In the genomic region with DNA sequence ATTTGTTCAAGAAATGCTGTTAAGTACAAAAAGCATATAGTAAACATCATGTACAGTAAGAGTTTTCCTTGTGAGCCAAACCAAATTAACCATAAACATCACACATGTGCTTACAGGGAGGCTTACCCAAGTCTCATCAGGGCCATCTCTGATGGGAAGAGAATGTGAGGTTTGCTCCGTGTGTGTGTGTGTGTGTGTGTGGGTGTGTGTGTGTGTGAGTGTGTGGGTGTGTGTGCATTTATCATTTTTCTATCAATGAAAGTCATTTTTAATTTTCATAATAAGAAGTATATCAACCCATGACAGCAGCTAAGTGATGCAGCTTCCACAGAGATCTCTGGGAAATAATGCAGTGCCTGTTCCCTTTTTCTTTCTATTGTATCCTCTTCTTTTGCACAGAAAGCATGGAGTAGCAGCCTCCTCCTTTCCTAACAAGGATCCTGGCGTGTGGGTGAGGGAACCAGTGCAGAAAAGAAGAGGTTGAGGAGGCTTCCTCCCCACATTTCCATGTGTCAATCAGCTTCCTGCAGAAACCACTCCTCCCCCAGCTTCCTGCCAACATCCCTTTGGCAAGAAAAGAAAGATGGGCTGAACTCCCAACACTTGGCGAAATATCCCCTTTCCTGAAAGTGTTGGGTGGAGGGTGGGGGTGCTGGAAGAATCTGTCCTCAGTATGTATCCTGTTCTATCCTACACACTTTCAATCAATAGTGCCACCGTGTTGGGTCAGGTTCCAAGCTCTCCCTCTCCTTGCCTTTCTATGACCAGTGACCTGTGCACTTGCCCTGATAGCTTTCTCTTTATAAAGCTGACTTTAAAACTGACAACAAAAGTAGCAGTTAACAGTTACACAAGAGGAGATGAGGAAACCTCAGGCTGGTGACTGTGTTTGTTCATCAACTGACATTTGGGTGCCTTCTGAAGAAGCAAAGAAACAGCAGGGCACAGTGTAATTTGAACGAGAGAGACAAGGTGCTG, we compare ENCODE assay signal across 12 cellular contexts.
DNase-seq lines count a peak whose midpoint lies in the region; ATAC-seq and TF ChIP-seq lines count a peak whose summit lies in the region.
"Had no signal": no experiment of that assay in that cellular context is flagged by ENCODE, and none has a peak within 500 bp of the region (broad histone marks: within the 10 kb centered on the region; RNA-seq: fewer than 3 reads in every experiment).

No MANE protein-coding gene starts in this region.

- no peaks in the 10 kb centered on the region for H3K36me3 ChIP-seq in HUES64 (ENCODE audit: insufficient read depth, low read length)
- H3K36me3 ChIP-seq: Peyer's patch, stomach had no signal

- peak; percentile 77 for DNase-seq in OCI-M1 (lab: John Stamatoyannopoulos, UW)
- peak; percentile 45 for DNase-seq in fibroblast of the aortic adventitia (ENCODE audit: low read depth)
- DNase-seq in putamen (ENCODE audit: low spot score) = peak; percentile 76
- DNase-seq in DMS114 treated with DMSO at 0.1 percent for 48 hours (lab: John Stamatoyannopoulos, UW; ENCODE audit: unreplicated experiment) = no peak
- no peak for DNase-seq in activated T-cell treated with anti-CD3 and anti-CD28 coated beads for 4 hours
- DNase-seq in CD4-positive, alpha-beta T cell = no peak
- DNase-seq: natural killer cell, NCI-H1105, Peyer's patch, stomach had no signal

- POLR2A ChIA-PET in CD4-positive, alpha-beta T cell (lab: Charles Lee) = no interaction called here

- intact Hi-C loops in CD4-positive, alpha-beta T cell (cut with DNase I, micrococcal nuclease) = no loop called here

- H3K9me3 Mint-ChIP-seq in CD4-positive, alpha-beta T cell = no peaks in the 10 kb centered on the region
- H3K9me3 Mint-ChIP-seq: natural killer cell had no signal

- peaks cover 26% of the 10 kb centered on the region for H3K4me1 ChIP-seq in HUES64 (ENCODE audit: insufficient read depth, low read length)
- H3K4me1 ChIP-seq: Peyer's patch had no signal

- H3K27me3 ChIP-seq in HUES64 (ENCODE audit: insufficient read depth, low read length) = no peaks in the 10 kb centered on the region
- H3K27me3 ChIP-seq in CD4-positive, alpha-beta T cell (ENCODE audit: control insufficient read depth, insufficient read depth, low read length) = no peaks in the 10 kb centered on the region
- H3K27me3 ChIP-seq: Peyer's patch, stomach had no signal

- H3K4me3 Mint-ChIP-seq in CD4-positive, alpha-beta T cell = no peak overlapping the region
- H3K4me3 Mint-ChIP-seq: natural killer cell had no signal

- CTCF ChIA-PET in CD4-positive, alpha-beta T cell (lab: Charles Lee) = no interaction called here

- H3K27ac Mint-ChIP-seq in CD4-positive, alpha-beta T cell = no peak overlapping the region
- H3K27ac Mint-ChIP-seq: natural killer cell had no signal

- 50% methylated on average over 3 of the region's 5 CpGs for WGBS in HUES64

- peak overlapping the region; percentile 11; the same call in 1 of the 2 replicates for H3K27ac ChIP-seq in HUES64 (ENCODE audit: low read depth, low read length)
- no peak overlapping the region for H3K27ac ChIP-seq in CD4-positive, alpha-beta T cell (ENCODE audit: low read depth, low read length)
- H3K27ac ChIP-seq: coronary artery, Peyer's patch, stomach had no signal

- no peaks in the 10 kb centered on the region for H3K36me3 Mint-ChIP-seq in CD4-positive, alpha-beta T cell (ENCODE audit: low read depth)
- H3K36me3 Mint-ChIP-seq: natural killer cell had no signal

- no peak for TF ChIP-seq CTCF in fibroblast of the aortic adventitia (IDR thresholded peaks at IDR 0.05; ENCODE audit: insufficient read depth, low read length)
- TF ChIP-seq CTCF in CD4-positive, alpha-beta T cell (IDR thresholded peaks at IDR 0.05) = no peak

- H3K4me3 ChIP-seq in HUES64 (ENCODE audit: low read length) (no peak overlapping the region), fibroblast of the aortic adventitia (ENCODE audit: low read depth, low read length) (no peak overlapping the region)
- H3K4me3 ChIP-seq: coronary artery, Peyer's patch, stomach had no signal

- no peak for ATAC-seq in CD4-positive, alpha-beta T cell (ENCODE audit: poor library complexity)

- peaks cover 29% of the 10 kb centered on the region for H3K27me3 Mint-ChIP-seq in CD4-positive, alpha-beta T cell

- no peak overlapping the region for H3K9ac ChIP-seq in HUES64 (ENCODE audit: low read depth, low read length)

- peaks cover 4% of the 10 kb centered on the region for H3K4me1 Mint-ChIP-seq in CD4-positive, alpha-beta T cell (ENCODE audit: low read depth)

- no peaks in the 10 kb centered on the region for H3K9me3 ChIP-seq in HUES64 (ENCODE audit: insufficient read depth, low read depth, low read length)
- no peaks in the 10 kb centered on the region for H3K9me3 ChIP-seq in CD4-positive, alpha-beta T cell (ENCODE audit: control insufficient read depth, low read length)
- H3K9me3 ChIP-seq: Peyer's patch, stomach had no signal

Comparison
In these comparisons a context has a peak if more than half of its experiments do, and no peak if none do; other contexts are left out.
1. DNase-seq: peak in OCI-M1 (single experiment), fibroblast of the aortic adventitia (single experiment) and putamen (single experiment); none in DMS114 treated with DMSO at 0.1 percent for 48 hours (single experiment), activated T-cell treated with anti-CD3 and anti-CD28 coated beads for 4 hours (single experiment) and CD4-positive, alpha-beta T cell (0 of 10).